In the genomic region with DNA sequence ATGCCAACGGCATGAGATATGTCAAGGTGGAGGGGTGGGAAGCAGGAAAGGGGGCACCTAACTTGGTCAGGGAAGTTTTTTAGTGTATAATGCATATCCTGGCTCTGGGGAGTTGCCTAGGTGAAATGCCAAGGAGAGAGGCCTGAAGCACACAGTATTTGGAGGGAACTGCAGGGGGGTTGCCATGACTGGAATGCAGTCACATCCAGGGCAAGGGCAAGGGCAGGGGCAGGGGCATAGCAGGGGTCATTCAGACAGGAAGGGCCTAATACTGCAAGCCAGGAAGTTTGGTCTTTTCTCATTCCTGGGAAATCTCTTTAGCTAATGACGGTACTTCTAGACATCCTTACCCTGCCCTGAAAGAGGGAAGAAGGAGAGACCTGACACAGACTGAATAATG, we compare ENCODE assay signal across 1 cellular context.
A peak's percentile ranks its signal among the peaks of the same experiment; 100 is the strongest.
TF ChIP-seq lines count a peak whose summit lies in the region.

No MANE protein-coding gene starts in this region.

TF ChIP-seq in H1, 55 proteins besides CTCF, POLR2A, EP300 and RAD21:
- TF ChIP-seq KDM5A (IDR thresholded peaks at IDR 0.05; ENCODE audit: low read length) (no peak), RXRA (IDR thresholded peaks at IDR 0.05; ENCODE audit: insufficient read depth, low read depth, low read length) (no peak), TEAD4 (IDR thresholded peaks at IDR 0.05; ENCODE audit: low read depth, low read length) (peak; percentile 56; the same call in 1 of the 2 replicates)
TF ChIP-seq in H1: peak in this region for 1.
